In the genomic region with DNA sequence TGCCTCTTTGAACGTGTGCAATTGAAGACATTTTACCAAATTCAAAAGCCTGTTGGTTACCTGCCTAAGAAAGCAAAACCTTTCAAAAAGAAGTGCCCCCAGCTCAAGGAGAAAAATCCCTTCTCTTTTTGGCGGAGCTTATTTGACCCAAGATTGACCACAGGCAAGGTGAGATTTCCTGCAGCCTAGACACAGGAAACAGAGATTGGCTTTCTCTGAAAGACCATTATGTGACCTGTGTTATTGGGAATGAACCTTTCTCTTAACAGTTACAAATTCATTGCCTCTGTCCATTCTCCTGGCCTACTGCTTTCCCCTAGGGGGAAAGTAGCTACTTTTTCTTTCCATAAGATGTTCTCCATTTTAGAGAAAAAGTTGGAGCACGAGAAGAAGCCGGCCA, we compare ENCODE assay signal across 25 cellular contexts. TPM values are rescaled to one million over a fixed set of nuclear protein-coding genes. Genes with fewer than 3 reads are reported as not detected.
DNase-seq lines count a peak whose midpoint lies in the region; ATAC-seq, FAIRE-seq and TF ChIP-seq lines count a peak whose summit lies in the region.
"Had no signal": no experiment of that assay in that cellular context is flagged by ENCODE, and none has a peak within 500 bp of the region (broad histone marks: within the 10 kb centered on the region; RNA-seq: fewer than 3 reads in every experiment).

No MANE protein-coding gene starts in this region.

- H3K4me1 Mint-ChIP-seq in activated CD4-positive, alpha-beta T cell treated with anti-CD3 and anti-CD28 coated beads, Interleukin-2, amount 10 ng/mL, durations not matched to agents 7 days and 5 days = peaks cover 47% of the 10 kb centered on the region
- H3K4me1 Mint-ChIP-seq: B cell had no signal

- CTCF ChIA-PET in activated CD4-positive, alpha-beta T cell treated with anti-CD3 and anti-CD28 coated beads, Interleukin-2, amount 10 ng/mL, durations not matched to agents 7 days and 5 days (lab: Charles Lee) = interaction anchor here (0.5 to 1.6 kb wide), 5 partner anchors 9 to 40 kb away, joined by 3 to 7 read pairs (median 4); no protein-coding TSS in a partner anchor
- CTCF ChIA-PET in HEK293 (lab: Yijun Ruan, JAX) = interaction anchor here (0.8 to 1.1 kb wide), 2 partner anchors 10 to 13 kb away, joined by 3 read pairs; no protein-coding TSS in a partner anchor
- CTCF ChIA-PET in K562 (lab: Yijun Ruan, JAX; ENCODE audit: low intra/inter-chr PET ratio) = no interaction called here

- no peak overlapping the region for H2BK15ac ChIP-seq in mesenchymal stem cell (ENCODE audit: low read depth, poor library complexity, severe bottlenecking)

- H3K23ac ChIP-seq in mesenchymal stem cell (ENCODE audit: low read length in 2 of 2) = no peak overlapping the region

- peak overlapping the region; percentile 69 for H2AK5ac ChIP-seq in mesenchymal stem cell (ENCODE audit: low read length, severe bottlenecking)

- POLR2A ChIA-PET in activated CD4-positive, alpha-beta T cell treated with anti-CD3 and anti-CD28 coated beads, Interleukin-2, amount 10 ng/mL, durations not matched to agents 7 days and 5 days (lab: Charles Lee) = no interaction called here
- POLR2A ChIA-PET in HEK293 (lab: Yijun Ruan, JAX) = no interaction called here
- POLR2A ChIA-PET in K562 (lab: Yijun Ruan, JAX) = interaction anchor here (1.1 to 1.5 kb wide), 2 partner anchors 10 to 13 kb away, joined by 3 to 8 read pairs; no protein-coding TSS in a partner anchor

- H3K14ac ChIP-seq in mesenchymal stem cell (ENCODE audit: low read length in 2 of 2) = no peak overlapping the region

- H4K20me1 ChIP-seq in K562 (replicated peaks; ENCODE audit: control insufficient read depth, insufficient read depth, low read length) = no peaks in the 10 kb centered on the region
- H4K20me1 ChIP-seq: BLaER1 treated with 17β-estradiol and CSF1 and Interleukin-3, amounts not matched to agents 10 nM and 100 nM had no signal

- H3K4ac ChIP-seq in mesenchymal stem cell (ENCODE audit: low read depth in 1 of 2, low read length in 2 of 2) = no peak overlapping the region

- H4K8ac ChIP-seq in mesenchymal stem cell (ENCODE audit: low read length) = no peak overlapping the region

- no peak for ATAC-seq in K562
- no peak for ATAC-seq in stimulated activated naive CD8-positive, alpha-beta T cell treated with anti-CD3 and anti-CD28 coated beads, Interleukin-15, Interleukin-2, amounts not matched to agents 100 U/mL and 50 U/mL, for 24 hours
- ATAC-seq: A549; CD8-positive, alpha-beta T cell had no signal

- no peak overlapping the region for H2BK12ac ChIP-seq in mesenchymal stem cell (ENCODE audit: low read length in 2 of 2)

- no peak overlapping the region for H4K91ac ChIP-seq in mesenchymal stem cell (ENCODE audit: low read length)

- no peak overlapping the region for H3K27ac ChIP-seq in HEK293 (ENCODE audit: extremely low read depth, low read depth, low read length)
- no peak overlapping the region for H3K27ac ChIP-seq in K562 (ENCODE audit: extremely low read depth, low read depth, low read length)
- no peak overlapping the region for H3K27ac ChIP-seq in mesenchymal stem cell (ENCODE audit: low read length, poor library complexity, severe bottlenecking)
- H3K27ac ChIP-seq: 22Rv1; A549; BLaER1 treated with 17β-estradiol and CSF1 and Interleukin-3, amounts not matched to agents 10 nM and 100 nM; C4-2B had no signal

- H2BK5ac ChIP-seq in mesenchymal stem cell (ENCODE audit: low read depth, low read length, poor library complexity, severe bottlenecking) = no peak overlapping the region

- no peak overlapping the region for H3K18ac ChIP-seq in mesenchymal stem cell (ENCODE audit: low read depth in 1 of 2, low read length in 2 of 2)

- H3K27me3 Mint-ChIP-seq in activated CD4-positive, alpha-beta T cell treated with anti-CD3 and anti-CD28 coated beads, Interleukin-2, amount 10 ng/mL, durations not matched to agents 7 days and 5 days = peaks cover 2% of the 10 kb centered on the region
- H3K27me3 Mint-ChIP-seq: CD4-positive, alpha-beta T cell had no signal

- H3K27me3 ChIP-seq in K562 (ENCODE audit: control insufficient read depth in 2 of 2, insufficient read depth in 2 of 2, low read length in 2 of 2) (peaks cover 18 to 28% of the 10 kb centered on the region in 2 experiments; a peak in 4 of 5 replicates), mesenchymal stem cell (ENCODE audit: control insufficient read depth in 1 of 2, insufficient read depth in 1 of 2, low read length in 2 of 2) (no peaks in the 10 kb centered on the region)

- WGBS in K562 (ENCODE audit: insufficient coverage, low coverage, missing lambda C conversion rate) = 0% methylated on average over 4 of the region's 4 CpGs
- WGBS in mesenchymal stem cell = 69% methylated on average over 2 of the region's 4 CpGs

- H3K79me1 ChIP-seq in mesenchymal stem cell (replicated peaks; ENCODE audit: low read length, poor library complexity, severe bottlenecking) = no peaks in the 10 kb centered on the region

- BruUV-seq in K562 (replicated peaks; lab: Mats Ljungman, UMichigan) = no TSS peak

- TF ChIP-seq POLR2A in K562 (conservative IDR thresholded peaks at IDR 0.05) = no peak

- no peak for TF ChIP-seq EP300 in K562 (IDR thresholded peaks at IDR 0.05; ENCODE audit: low read length)

- H3K9me1 ChIP-seq in K562 (ENCODE audit: control insufficient read depth, insufficient read depth, low read length) = no peaks in the 10 kb centered on the region

- no peak for DNase-seq in activated CD4-positive, alpha-beta T cell treated with anti-CD3 and anti-CD28 coated beads, Interleukin-2, amount 10 ng/mL, durations not matched to agents 7 days and 5 days
- no peak for DNase-seq in activated CD4-positive, alpha-beta T cell treated with anti-CD3 and anti-CD28 coated beads for 1 hour
- DNase-seq in K562 (ENCODE audit: extremely low read depth in 1 of 4, low spot score in 3 of 4) (no peak), mesenchymal stem cell (no peak), NCI-H128 (lab: John Stamatoyannopoulos, UW; ENCODE audit: unreplicated experiment) (no peak), cortex of kidney (lab: John Stamatoyannopoulos, UW) (no peak)
- DNase-seq in stimulated activated naive CD8-positive, alpha-beta T cell treated with anti-CD3 and anti-CD28 coated beads, Interleukin-15, Interleukin-2, amounts not matched to agents 100 U/mL and 50 U/mL, for 24 hours = no peak
- DNase-seq: AML-193; Caco-2; Calu3; CD4-positive, alpha-beta T cell; CD8-positive, alpha-beta T cell; DMS79 treated with DMSO at 0.1 percent for 48 hours; GF-D8 had no signal

- in situ Hi-C loops in K562 (cut with MboI) = no loop called here

- peaks cover 2% of the 10 kb centered on the region for H3K36me3 Mint-ChIP-seq in activated CD4-positive, alpha-beta T cell treated with anti-CD3 and anti-CD28 coated beads, Interleukin-2, amount 10 ng/mL, durations not matched to agents 7 days and 5 days (ENCODE audit: low read depth)
- H3K36me3 Mint-ChIP-seq: CD8-positive, alpha-beta T cell had no signal

- peak; percentile 11 for FAIRE-seq in K562 (lab: Jason Lieb, UNC)
- FAIRE-seq: A549, D721Med, G401.6, GM12891, GM19239 had no signal

- H2AFZ ChIP-seq in K562 (ENCODE audit: low read depth, low read length) = no peak overlapping the region
- no peak overlapping the region for H2AFZ ChIP-seq in mesenchymal stem cell (ENCODE audit: low read depth, low read length)

- no peaks in the 10 kb centered on the region for H3K79me2 ChIP-seq in K562 (ENCODE audit: control insufficient read depth, insufficient read depth, low read length)

- H3K9me3 ChIP-seq in HEK293 (ENCODE audit: control insufficient read depth, insufficient read depth, low read depth, low read length) = no peaks in the 10 kb centered on the region
- no peaks in the 10 kb centered on the region for H3K9me3 ChIP-seq in K562 (replicated peaks; ENCODE audit: control insufficient read depth, insufficient read depth, low read depth, low read length)
- no peaks in the 10 kb centered on the region for H3K9me3 ChIP-seq in mesenchymal stem cell (ENCODE audit: control insufficient read depth, low read length)
- H3K9me3 ChIP-seq: A549; BLaER1 treated with 17β-estradiol and CSF1 and Interleukin-3, amounts not matched to agents 10 nM and 100 nM; Caco-2 had no signal

- H2BK120ac ChIP-seq in mesenchymal stem cell (ENCODE audit: low read depth, low read length) = no peak overlapping the region

- H3K36me3 ChIP-seq in HEK293 (ENCODE audit: control insufficient read depth in 2 of 2, insufficient read depth in 1 of 2, low read length in 2 of 2) = no peaks in the 10 kb centered on the region
- no peaks in the 10 kb centered on the region for H3K36me3 ChIP-seq in K562 (ENCODE audit: control insufficient read depth, insufficient read depth, low read length)
- H3K36me3 ChIP-seq in mesenchymal stem cell (ENCODE audit: control insufficient read depth in 1 of 2, insufficient read depth in 2 of 2, low read depth in 1 of 2, low read length in 2 of 2) = no peaks in the 10 kb centered on the region
- H3K36me3 ChIP-seq: BLaER1 treated with 17β-estradiol and CSF1 and Interleukin-3, amounts not matched to agents 10 nM and 100 nM had no signal

- intact Hi-C loops in K562 (cut with micrococcal nuclease) = no loop called here

- peak overlapping the region; percentile 63 for H3K27ac Mint-ChIP-seq in activated CD4-positive, alpha-beta T cell treated with anti-CD3 and anti-CD28 coated beads, Interleukin-2, amount 10 ng/mL, durations not matched to agents 7 days and 5 days
- H3K27ac Mint-ChIP-seq: B cell; CD4-positive, alpha-beta T cell; CD8-positive, alpha-beta T cell had no signal

- H3K4me1 ChIP-seq in HEK293 (ENCODE audit: control insufficient read depth, insufficient read depth, low read length) (peaks cover 7% of the 10 kb centered on the region), K562 (replicated peaks in 1 of 2; ENCODE audit: control insufficient read depth in 2 of 2, insufficient read depth in 2 of 2, low read length in 2 of 2) (no peaks in the 10 kb centered on the region), mesenchymal stem cell (ENCODE audit: control insufficient read depth, insufficient read depth, low read depth, low read length) (peaks cover 11% of the 10 kb centered on the region)

- TF ChIP-seq CTCF in HEK293 (tag by site-specific recombination; IDR thresholded peaks at IDR 0.05) (no peak), K562 (IDR thresholded peaks at IDR 0.05 in 2 of 3, conservative IDR thresholded peaks at IDR 0.05 in 1 of 3; ENCODE audit: insufficient read depth in 2 of 3, low read depth in 1 of 3, low read length in 3 of 3) (no peak)

- H3K4me2 ChIP-seq in K562 (ENCODE audit: insufficient read depth, low read length) = no peak overlapping the region
- no peak overlapping the region for H3K4me2 ChIP-seq in mesenchymal stem cell (ENCODE audit: low read length, poor library complexity, severe bottlenecking)
- H3K4me2 ChIP-seq: A549; BLaER1 treated with 17β-estradiol and CSF1 and Interleukin-3, amounts not matched to agents 10 nM and 100 nM had no signal

- TF ChIP-seq RAD21 in K562 (CRISPR knock-in tag; conservative IDR thresholded peaks at IDR 0.05 in 1 of 2, IDR thresholded peaks at IDR 0.05 in 1 of 2) = no peak

- H3K4me3 ChIP-seq in HEK293 (ENCODE audit: low read depth, low read length) (no peak overlapping the region), K562 (no peak overlapping the region), mesenchymal stem cell (ENCODE audit: insufficient read depth in 1 of 2, low read depth in 1 of 2, low read length in 2 of 2) (no peak overlapping the region)
- H3K4me3 ChIP-seq: A549; BLaER1 treated with 17β-estradiol and CSF1 and Interleukin-3, amounts not matched to agents 10 nM and 100 nM had no signal

- H3K4me3 Mint-ChIP-seq in activated CD4-positive, alpha-beta T cell treated with anti-CD3 and anti-CD28 coated beads, Interleukin-2, amount 10 ng/mL, durations not matched to agents 7 days and 5 days = no peak overlapping the region
- H3K4me3 Mint-ChIP-seq: B cell; CD4-positive, alpha-beta T cell; CD8-positive, alpha-beta T cell had no signal

- H3K9ac ChIP-seq in K562 (ENCODE audit: insufficient read depth in 1 of 2, low read depth in 2 of 2, low read length in 2 of 2) (no peak overlapping the region), mesenchymal stem cell (ENCODE audit: low read length) (no peak overlapping the region)
- H3K9ac ChIP-seq: BLaER1 treated with 17β-estradiol and CSF1 and Interleukin-3, amounts not matched to agents 10 nM and 100 nM had no signal

- no peaks in the 10 kb centered on the region for H3K9me3 Mint-ChIP-seq in activated CD4-positive, alpha-beta T cell treated with anti-CD3 and anti-CD28 coated beads, Interleukin-2, amount 10 ng/mL, durations not matched to agents 7 days and 5 days
- H3K9me3 Mint-ChIP-seq: CD4-positive, alpha-beta T cell; CD8-positive, alpha-beta T cell had no signal

RNA-seq across cellular contexts. Expression of a gene that starts 42.1 kb away (rescaled TPM):
- 10 to 100 TPM; 34.4 TPM for total RNA-seq in activated CD4-positive, alpha-beta T cell treated with anti-CD3 and anti-CD28 coated beads, Interleukin-2, amount 10 ng/mL, durations not matched to agents 7 days and 5 days
- not detected in 2 replicates for total RNA-seq in K562 (2011; cell fraction: chromatin; rRNA removed; ENCODE audit: low replicate concordance)
- not detected in 2 replicates for total RNA-seq in K562 (2011; cell fraction: nucleolus; rRNA removed)
- not detected in 2 replicates for total RNA-seq in K562 (2011; cell fraction: nucleoplasm; rRNA removed)
- total RNA-seq in K562 (2014; rRNA removed) (0.29 TPM in 1 of 2 replicates, not detected in the other), K562 (2014; rRNA removed; fragmentation: Illumina TruSeq; extraction: Trizol) (not detected in 2 replicates), K562 (2015; rRNA removed; fragmentation: Illumina TruSeq; extraction: Trizol) (not detected in 2 replicates), K562 (2021) (0.16 and 0.18 TPM in 2 replicates)
- polyA plus RNA-seq in K562 (2011; rRNA removed) (0.01 TPM in 1 of 2 replicates, not detected in the other), K562 (2014; fragmentation: Illumina TruSeq; extraction: Trizol) (not detected in 2 replicates), K562 (2014; fragmentation: Nextera tagmentation; extraction: Ambion mirVana) (not detected), K562 (2014; rRNA removed) (not detected in 2 replicates)
- polyA plus RNA-seq in K562 (2011; cell fraction: cytosol; rRNA removed) = not detected in 2 replicates
- polyA plus RNA-seq in K562 (2011; cell fraction: nucleus; rRNA removed) = not detected in 2 replicates
- polyA plus RNA-seq in K562 (2012) = 0.01 TPM in 2 replicates
- not detected in 2 replicates for polyA minus RNA-seq in K562 (2011; rRNA and poly(A)+ RNA removed)
- polyA minus RNA-seq in K562 (2011; cell fraction: cytosol; rRNA and poly(A)+ RNA removed) = not detected in 2 replicates
- not detected in 2 replicates for polyA minus RNA-seq in K562 (2011; cell fraction: nucleus; rRNA and poly(A)+ RNA removed)
- 32.9 TPM for polyA plus RNA-seq in mesenchymal stem cell (2013, experiment 1 of 2)
- polyA plus RNA-seq in mesenchymal stem cell (2013, experiment 2 of 2) = 32.6 TPM
- total RNA-seq: A172 had no signal

Comparison
In these comparisons a context has a peak if more than half of its experiments do, and no peak if none do; other contexts are left out.
1. RNA of a gene that starts 42.1 kb away (total RNA-seq): 34.4 TPM in activated CD4-positive, alpha-beta T cell treated with anti-CD3 and anti-CD28 coated beads, Interleukin-2, amount 10 ng/mL, durations not matched to agents 7 days and 5 days; 0.16 to 0.29 TPM in K562; every median in the first group is over 10 times any median in the second.